8 cellular contexts compared by ENCODE assay signal in genomic region chr2:132347041-132347780, GRCh38.
DNase-seq lines count a peak whose midpoint lies in the region; TF ChIP-seq lines count a peak whose summit lies in the region.
"Not testable (repeated sequence)": the region's sequence is repeated elsewhere in the genome, so short reads cannot be mapped to it uniquely, and the experiment has no call there.

No MANE protein-coding gene starts in this region.

- peak overlapping the region; percentile 66; the same call in 1 of the 2 replicates for H3K9ac ChIP-seq in iPS-20b (ENCODE audit: low read depth, low read length)

- TF ChIP-seq POLR2A in esophagus muscularis mucosa (IDR thresholded peaks at IDR 0.05; ENCODE audit: low read depth); testis (IDR thresholded peaks at IDR 0.05): not testable (repeated sequence)

- H3K27ac ChIP-seq in esophagus muscularis mucosa (replicated peaks in 1 of 4) (peak overlapping the region; percentile 69 to 83 (median 74)), iPS-20b (ENCODE audit: low read length) (peak overlapping the region; percentile 76), testis (peak overlapping the region; percentile 75)

- H3K4me3 ChIP-seq in LNCaP clone FGC (ENCODE audit: low read depth, low read length), result peak overlapping the region; percentile 52
- H3K4me3 ChIP-seq in esophagus muscularis mucosa, result peak overlapping the region; percentile 49 to 57 (median 53)
- peak overlapping the region; percentile 70 for H3K4me3 ChIP-seq in iPS-20b (ENCODE audit: low read length)
- peak overlapping the region; percentile 71 for H3K4me3 ChIP-seq in neuron (ENCODE audit: low read length)
- peak overlapping the region; percentile 53 to 62 for H3K4me3 ChIP-seq in testis

- not testable (repeated sequence) for TF ChIP-seq EP300 in esophagus muscularis mucosa (IDR thresholded peaks at IDR 0.05)

- not testable (repeated sequence) for H3K36me3 ChIP-seq in esophagus muscularis mucosa; iPS-20b (ENCODE audit: insufficient read depth, low read depth, low read length); neuron (ENCODE audit: insufficient read depth, low read length); testis (ENCODE audit: low read depth, missing control alignments)

- TF ChIP-seq CTCF in LNCaP clone FGC (IDR thresholded peaks at IDR 0.05; ENCODE audit: control insufficient read depth, extremely low read depth, insufficient read depth); esophagus muscularis mucosa (IDR thresholded peaks at IDR 0.05); testis (IDR thresholded peaks at IDR 0.05): not testable (repeated sequence)

- H3K27me3 ChIP-seq in esophagus muscularis mucosa; neuron (ENCODE audit: insufficient read depth, low read length); testis: not testable (repeated sequence)
- peaks cover 14% of the 10 kb centered on the region for H3K27me3 ChIP-seq in iPS-20b (ENCODE audit: insufficient read depth, low read length)

- 3% methylated on average over 32 of the region's 34 CpGs for WGBS in esophagus muscularis mucosa
- 5 to 7% methylated on average over 27 to 34 of the region's 34 CpGs for WGBS in testis, 2 donors

- intact Hi-C loops in esophagus muscularis mucosa (cut with DNase I); testis (cut with DNase I; ENCODE audit: low total_unique reads): not testable (repeated sequence)

- H3K4me1 ChIP-seq in esophagus muscularis mucosa; iPS-20b (ENCODE audit: insufficient read depth, low read length); neuron (ENCODE audit: insufficient read depth, low read length); testis: not testable (repeated sequence)

- DNase-seq in DMS153 (lab: John Stamatoyannopoulos, UW) (peak; percentile 79), LNCaP clone FGC (ENCODE audit: low read depth) (peak; percentile 64), NCI-H526 treated with DMSO at 0.1 percent for 48 hours (lab: John Stamatoyannopoulos, UW) (peak; percentile 81), anterior cingulate cortex (lab: John Stamatoyannopoulos, UW) (peak; percentile 4 to 94 (median 78)), testis (peak; percentile 93)
- not testable (repeated sequence) for DNase-seq in esophagus muscularis mucosa (ENCODE audit: extremely low spot score)

- not testable (repeated sequence) for H3K9me3 ChIP-seq in esophagus muscularis mucosa; iPS-20b (ENCODE audit: insufficient read depth, low read depth, low read length); neuron (ENCODE audit: low read length); testis

- peak overlapping the region; percentile 94 for H2AFZ ChIP-seq in neuron (ENCODE audit: low read depth, low read length)
